In the genomic region with DNA sequence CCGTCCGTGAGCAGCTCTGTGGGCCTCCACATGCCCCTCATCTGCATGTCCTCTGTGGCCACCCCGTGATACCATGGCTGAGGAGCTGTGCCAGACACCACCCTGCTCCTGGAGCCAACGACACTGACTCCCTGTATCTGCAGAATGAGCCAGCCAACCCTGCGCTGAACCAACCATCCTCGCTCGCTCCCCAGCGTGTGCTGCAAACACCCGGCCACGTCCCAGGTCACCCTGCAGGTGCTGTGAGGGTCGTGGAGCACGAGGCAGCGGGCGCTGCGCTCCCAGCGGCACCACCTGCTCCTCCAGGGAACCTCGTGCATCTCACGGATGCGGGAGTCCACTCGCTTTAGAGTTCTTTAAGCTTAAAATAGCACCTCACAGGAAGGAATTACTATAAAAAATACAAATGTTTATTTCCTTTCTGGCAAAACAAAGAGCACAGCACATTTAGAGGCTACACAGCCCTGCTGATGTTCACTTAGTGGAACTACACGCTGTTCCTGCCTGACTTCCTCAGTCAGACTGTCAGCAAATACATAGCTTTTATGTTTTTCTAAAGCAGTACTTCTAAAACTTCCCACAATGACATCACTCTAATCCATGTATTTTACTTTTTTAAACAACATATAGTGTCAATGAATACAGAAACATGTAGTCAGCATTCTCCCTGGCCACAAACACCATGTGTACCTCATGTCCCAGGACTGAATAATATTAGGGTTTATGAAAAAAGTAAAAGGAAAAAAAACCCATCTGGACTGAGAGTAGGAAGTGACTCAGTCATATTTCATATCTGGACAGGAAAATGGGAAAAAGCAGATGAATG, we compare ENCODE assay signal across 9 cellular contexts. TPM values are rescaled to one million over a fixed set of nuclear protein-coding genes. Genes with fewer than 3 reads are reported as not detected.
DNase-seq lines count a peak whose midpoint lies in the region; ATAC-seq and TF ChIP-seq lines count a peak whose summit lies in the region.
"Had no signal": no experiment of that assay in that cellular context is flagged by ENCODE, and none has a peak within 500 bp of the region (broad histone marks: within the 10 kb centered on the region; RNA-seq: fewer than 3 reads in every experiment).

No MANE protein-coding gene starts in this region.

- peaks cover 26% of the 10 kb centered on the region for H3K4me1 Mint-ChIP-seq in CD4-positive, alpha-beta T cell (ENCODE audit: low read depth)
- peaks cover 25% of the 10 kb centered on the region for H3K4me1 Mint-ChIP-seq in activated naive CD8-positive, alpha-beta T cell treated with anti-CD3 and anti-CD28 coated beads, Interleukin-2, amount 50 U/mL, for 24 hours

- no peak for DNase-seq in CD4-positive, alpha-beta T cell
- DNase-seq in activated naive CD8-positive, alpha-beta T cell treated with anti-CD3 and anti-CD28 coated beads, Interleukin-2, amount 50 U/mL, for 24 hours: no peak
- DNase-seq in glomerular endothelial cell (ENCODE audit: extremely low read depth, low read depth, low spot score) (peak; percentile 82), posterior vena cava (ENCODE audit: low spot score) (peak; percentile 74), retina (no peak), DMS79 (lab: John Stamatoyannopoulos, UW) (no peak)
- DNase-seq: GF-D8 had no signal

- intact Hi-C loops in CD4-positive, alpha-beta T cell (cut with DNase I, micrococcal nuclease): no loop called here
- intact Hi-C loops in posterior vena cava (cut with DNase I): no loop called here

- CTCF ChIA-PET in CD4-positive, alpha-beta T cell (lab: Charles Lee): no interaction called here

- no peak for TF ChIP-seq CTCF in CD4-positive, alpha-beta T cell (IDR thresholded peaks at IDR 0.05)

- H3K27ac ChIP-seq in CD4-positive, alpha-beta T cell (ENCODE audit: low read depth, low read length): no peak overlapping the region

- POLR2A ChIA-PET in CD4-positive, alpha-beta T cell (lab: Charles Lee): interaction anchor here (1.2 kb wide), 1 partner anchor 515 kb away, joined by 3 read pairs; a partner anchor contains a TSS

- H3K9me3 Mint-ChIP-seq in CD4-positive, alpha-beta T cell: no peaks in the 10 kb centered on the region
- no peaks in the 10 kb centered on the region for H3K9me3 Mint-ChIP-seq in activated naive CD8-positive, alpha-beta T cell treated with anti-CD3 and anti-CD28 coated beads, Interleukin-2, amount 50 U/mL, for 24 hours

- H3K9me3 ChIP-seq in CD4-positive, alpha-beta T cell (ENCODE audit: control insufficient read depth, low read length): no peaks in the 10 kb centered on the region

- peaks cover 20% of the 10 kb centered on the region for H3K36me3 Mint-ChIP-seq in CD4-positive, alpha-beta T cell (ENCODE audit: low read depth)
- H3K36me3 Mint-ChIP-seq in activated naive CD8-positive, alpha-beta T cell treated with anti-CD3 and anti-CD28 coated beads, Interleukin-2, amount 50 U/mL, for 24 hours (ENCODE audit: low read depth): peaks cover 2% of the 10 kb centered on the region

- H3K4me3 Mint-ChIP-seq in CD4-positive, alpha-beta T cell: peak overlapping the region; percentile 40
- H3K4me3 Mint-ChIP-seq in activated naive CD8-positive, alpha-beta T cell treated with anti-CD3 and anti-CD28 coated beads, Interleukin-2, amount 50 U/mL, for 24 hours: peak overlapping the region; percentile 40

- no peak overlapping the region for H3K27ac Mint-ChIP-seq in CD4-positive, alpha-beta T cell
- H3K27ac Mint-ChIP-seq in activated naive CD8-positive, alpha-beta T cell treated with anti-CD3 and anti-CD28 coated beads, Interleukin-2, amount 50 U/mL, for 24 hours: peak overlapping the region; percentile 52

- H3K27me3 Mint-ChIP-seq in CD4-positive, alpha-beta T cell: no peaks in the 10 kb centered on the region
- no peaks in the 10 kb centered on the region for H3K27me3 Mint-ChIP-seq in activated naive CD8-positive, alpha-beta T cell treated with anti-CD3 and anti-CD28 coated beads, Interleukin-2, amount 50 U/mL, for 24 hours

- peak; percentile 61 for ATAC-seq in CD4-positive, alpha-beta T cell (ENCODE audit: poor library complexity)
- ATAC-seq in activated naive CD8-positive, alpha-beta T cell treated with anti-CD3 and anti-CD28 coated beads, Interleukin-2, amount 50 U/mL, for 24 hours: no peak
- ATAC-seq in GM18519 (IDR thresholded peaks at IDR 0.05; ENCODE audit: low FRiP score, unreplicated experiment): no peak
- no peak for ATAC-seq in GM18909 (IDR thresholded peaks at IDR 0.05; ENCODE audit: poor library complexity, unreplicated experiment)

- H3K27me3 ChIP-seq in CD4-positive, alpha-beta T cell (ENCODE audit: control insufficient read depth, insufficient read depth, low read length): no peaks in the 10 kb centered on the region

RNA-seq across cellular contexts. Expression of a gene that starts 43.5 kb away (rescaled TPM):
- 10 to 100 TPM; 92.4 to 96.6 TPM for total RNA-seq in CD4-positive, alpha-beta T cell
- total RNA-seq in glomerular endothelial cell (105 and 142 TPM in 2 replicates), posterior vena cava (10 to 100 TPM; 51.2 to 52.2 TPM)

RNA-seq across cellular contexts. Expression of a gene that starts 52.0 kb away (rescaled TPM):
- total RNA-seq in CD4-positive, alpha-beta T cell: 10 to 100 TPM; 35.7 to 38.9 TPM
- total RNA-seq in glomerular endothelial cell (33.5 and 34.9 TPM in 2 replicates), posterior vena cava (10 to 100 TPM; 50.4 to 58.5 TPM)

RNA-seq across cellular contexts. Expression of a gene that starts 57.2 kb away (rescaled TPM):
- 10 to 100 TPM; 16.4 to 18.3 TPM for total RNA-seq in CD4-positive, alpha-beta T cell
- total RNA-seq in glomerular endothelial cell (7.1 and 20.1 TPM in 2 replicates), posterior vena cava (10 to 100 TPM; 21.7 to 28.8 TPM)

Comparison
In these comparisons a context has a peak if more than half of its experiments do, and no peak if none do; other contexts are left out.
1. DNase-seq: peak in glomerular endothelial cell (single experiment) and posterior vena cava (single experiment); none in CD4-positive, alpha-beta T cell (0 of 10), activated naive CD8-positive, alpha-beta T cell treated with anti-CD3 and anti-CD28 coated beads, Interleukin-2, amount 50 U/mL, for 24 hours (single experiment), retina (single experiment) and DMS79 (single experiment).